1 cellular context compared by ENCODE assay signal in the genomic region with DNA sequence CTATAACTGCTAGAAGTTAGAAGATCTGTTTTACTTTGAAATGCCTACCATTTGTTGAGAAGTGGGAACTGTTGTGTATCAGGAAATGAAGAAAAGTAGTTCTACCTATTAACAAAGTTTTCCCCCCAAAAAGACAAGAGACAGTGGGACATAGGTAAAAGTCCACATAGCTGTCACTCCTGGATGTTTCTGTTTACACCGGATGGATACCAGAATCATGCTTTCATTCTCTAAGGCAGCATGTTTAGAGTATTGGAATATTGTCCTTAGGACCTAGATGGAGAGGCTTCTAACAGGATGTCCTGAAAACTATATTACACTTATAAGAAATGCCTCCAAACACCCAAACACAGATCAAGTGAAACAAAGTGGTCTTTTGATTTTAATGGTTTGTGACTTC.
A peak's percentile ranks its signal among the peaks of the same experiment; 100 is the strongest.
TF ChIP-seq lines count a peak whose summit lies in the region.

No MANE protein-coding gene starts in this region.

TF ChIP-seq in HepG2, 621 proteins besides CTCF, POLR2A, EP300 and RAD21 (continued from another document):
- TF ChIP-seq, protein P1, sequence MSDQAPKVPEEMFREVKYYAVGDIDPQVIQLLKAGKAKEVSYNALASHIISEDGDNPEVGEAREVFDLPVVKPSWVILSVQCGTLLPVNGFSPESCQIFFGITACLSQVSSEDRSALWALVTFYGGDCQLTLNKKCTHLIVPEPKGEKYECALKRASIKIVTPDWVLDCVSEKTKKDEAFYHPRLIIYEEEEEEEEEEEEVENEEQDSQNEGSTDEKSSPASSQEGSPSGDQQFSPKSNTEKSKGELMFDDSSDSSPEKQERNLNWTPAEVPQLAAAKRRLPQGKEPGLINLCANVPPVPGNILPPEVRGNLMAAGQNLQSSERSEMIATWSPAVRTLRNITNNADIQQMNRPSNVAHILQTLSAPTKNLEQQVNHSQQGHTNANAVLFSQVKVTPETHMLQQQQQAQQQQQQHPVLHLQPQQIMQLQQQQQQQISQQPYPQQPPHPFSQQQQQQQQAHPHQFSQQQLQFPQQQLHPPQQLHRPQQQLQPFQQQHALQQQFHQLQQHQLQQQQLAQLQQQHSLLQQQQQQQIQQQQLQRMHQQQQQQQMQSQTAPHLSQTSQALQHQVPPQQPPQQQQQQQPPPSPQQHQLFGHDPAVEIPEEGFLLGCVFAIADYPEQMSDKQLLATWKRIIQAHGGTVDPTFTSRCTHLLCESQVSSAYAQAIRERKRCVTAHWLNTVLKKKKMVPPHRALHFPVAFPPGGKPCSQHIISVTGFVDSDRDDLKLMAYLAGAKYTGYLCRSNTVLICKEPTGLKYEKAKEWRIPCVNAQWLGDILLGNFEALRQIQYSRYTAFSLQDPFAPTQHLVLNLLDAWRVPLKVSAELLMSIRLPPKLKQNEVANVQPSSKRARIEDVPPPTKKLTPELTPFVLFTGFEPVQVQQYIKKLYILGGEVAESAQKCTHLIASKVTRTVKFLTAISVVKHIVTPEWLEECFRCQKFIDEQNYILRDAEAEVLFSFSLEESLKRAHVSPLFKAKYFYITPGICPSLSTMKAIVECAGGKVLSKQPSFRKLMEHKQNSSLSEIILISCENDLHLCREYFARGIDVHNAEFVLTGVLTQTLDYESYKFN (CRISPR knock-in tag; conservative IDR thresholded peaks at IDR 0.05), result peak; percentile 71
- peak; percentile 54 for TF ChIP-seq TEAD3 (CRISPR knock-in tag; optimal IDR thresholded peaks at IDR 0.05; ENCODE audit: borderline replicate concordance)
- peak; percentile 32; the same call in 1 of the 2 replicates for TF ChIP-seq GATAD2A (CRISPR knock-in tag; IDR thresholded peaks at IDR 0.05)
- peak; percentile 48; the same call in 1 of the 2 replicates for TF ChIP-seq MIXL1 (CRISPR knock-in tag; IDR thresholded peaks at IDR 0.05)
- no peak for TF ChIP-seq ATM (IDR thresholded peaks at IDR 0.05; ENCODE audit: borderline replicate concordance)
- peak; percentile 40; the same call in 1 of the 2 replicates for TF ChIP-seq ZBTB20 (CRISPR knock-in tag; IDR thresholded peaks at IDR 0.05; ENCODE audit: borderline replicate concordance, low read depth)
